ENCODE assay signal across 1 cellular context in genomic region chr16:73000020-73000906, GRCh38.
TF ChIP-seq lines count a peak whose summit lies in the region.

No MANE protein-coding gene starts in this region.

TF ChIP-seq in HepG2, 621 proteins besides CTCF, POLR2A, EP300 and RAD21 (continued from another document):
- TF ChIP-seq ZNF737 (CRISPR knock-in tag; IDR thresholded peaks at IDR 0.05; ENCODE audit: borderline replicate concordance), result no peak
- TF ChIP-seq ZBTB44 (CRISPR knock-in tag; IDR thresholded peaks at IDR 0.05), result no peak
- 0 out of 2 replicates have a peak, but pooled peaks have one; percentile 21 for TF ChIP-seq NFAT5 (CRISPR knock-in tag; IDR thresholded peaks at IDR 0.05)
- no peak for TF ChIP-seq ZNF235 (CRISPR knock-in tag; IDR thresholded peaks at IDR 0.05; ENCODE audit: borderline replicate concordance)
- peak; percentile 91 for TF ChIP-seq MAX (IDR thresholded peaks at IDR 0.05)
